11 cellular contexts compared by ENCODE assay signal in genomic region chr16:9966569-9967157, GRCh38.
A peak's percentile ranks its signal among the peaks of the same experiment; 100 is the strongest.
DNase-seq lines count a peak whose midpoint lies in the region; ATAC-seq and TF ChIP-seq lines count a peak whose summit lies in the region.
"Had no signal": no experiment of that assay in that cellular context is flagged by ENCODE, and none has a peak within 500 bp of the region (broad histone marks: within the 10 kb centered on the region; RNA-seq: fewer than 3 reads in every experiment).

No MANE protein-coding gene starts in this region.

- H3K9me3 ChIP-seq in heart right ventricle, result peaks cover 0 to 3% (median 0%) of the 10 kb centered on the region in 11 donors
- H3K9me3 ChIP-seq: tibial artery had no signal

- TF ChIP-seq CTCF in heart right ventricle (IDR thresholded peaks at IDR 0.05), result no peak
- no peak for TF ChIP-seq CTCF in chondrocyte (IDR thresholded peaks at IDR 0.05)

- H3K27me3 ChIP-seq in heart right ventricle, result no peaks in the 10 kb centered on the region
- H3K27me3 ChIP-seq: heart left ventricle, tibial artery had no signal

- intact Hi-C loops in heart right ventricle (cut with DNase I), result no loop called here

- ATAC-seq in GM18861 (IDR thresholded peaks at IDR 0.05; ENCODE audit: unreplicated experiment) (peak; percentile 86), HG03066 (IDR thresholded peaks at IDR 0.05; ENCODE audit: low read depth, unreplicated experiment) (peak; percentile 87), heart right ventricle (no peak)
- ATAC-seq: heart left ventricle had no signal

- H3K27ac Mint-ChIP-seq in chondrocyte (ENCODE audit: unreplicated experiment), result no peak overlapping the region
- H3K27ac Mint-ChIP-seq: activated CD4-positive, alpha-beta T cell treated with anti-CD3 and anti-CD28 coated beads, Interleukin-2, amount 10 ng/mL, durations not matched to agents 7 days and 5 days had no signal

- peaks cover 21% of the 10 kb centered on the region for H3K9me3 Mint-ChIP-seq in chondrocyte (ENCODE audit: low read depth)

- H3K4me3 ChIP-seq in heart right ventricle, result no peak overlapping the region
- H3K4me3 ChIP-seq: heart left ventricle, tibial artery had no signal

- no peaks in the 10 kb centered on the region for H3K36me3 ChIP-seq in heart right ventricle
- H3K36me3 ChIP-seq: heart left ventricle, tibial artery had no signal

- in situ Hi-C loops in G401 (cut with HindIII; ENCODE audit: low sequenced_read_pairs), result no loop called here

- no peaks in the 10 kb centered on the region for H3K36me3 Mint-ChIP-seq in chondrocyte (ENCODE audit: low read depth)

- no peaks in the 10 kb centered on the region for H3K4me1 Mint-ChIP-seq in chondrocyte (ENCODE audit: low read depth)
- H3K4me1 Mint-ChIP-seq: activated CD4-positive, alpha-beta T cell treated with anti-CD3 and anti-CD28 coated beads, Interleukin-2, amount 10 ng/mL, durations not matched to agents 7 days and 5 days had no signal

- no peaks in the 10 kb centered on the region for H3K4me1 ChIP-seq in heart right ventricle
- H3K4me1 ChIP-seq: heart left ventricle, tibial artery had no signal

- no peak overlapping the region for H3K27ac ChIP-seq in heart right ventricle
- H3K27ac ChIP-seq: heart left ventricle, tibial artery had no signal

- H3K4me3 Mint-ChIP-seq in chondrocyte (ENCODE audit: unreplicated experiment), result no peak overlapping the region
- H3K4me3 Mint-ChIP-seq: activated CD4-positive, alpha-beta T cell treated with anti-CD3 and anti-CD28 coated beads, Interleukin-2, amount 10 ng/mL, durations not matched to agents 7 days and 5 days had no signal

- 77 to 82% methylated on average over 9 of the region's 9 CpGs for WGBS in heart right ventricle, 2 donors

- peak; percentile 25 for DNase-seq in EH (ENCODE audit: low read depth)
- peak; percentile 32 for DNase-seq in astrocyte of the hippocampus (ENCODE audit: low read depth, low spot score)
- no peak for DNase-seq in T1000 (lab: John Stamatoyannopoulos, UW)
- DNase-seq in G401 (ENCODE audit: low spot score), result no peak
- no peak for DNase-seq in heart right ventricle
- no peak for DNase-seq in chondrocyte (ENCODE audit: low spot score)
- DNase-seq: activated CD4-positive, alpha-beta T cell treated with anti-CD3 and anti-CD28 coated beads, Interleukin-2, amount 10 ng/mL, durations not matched to agents 7 days and 5 days; heart left ventricle; tibial artery had no signal

- no peaks in the 10 kb centered on the region for H3K27me3 Mint-ChIP-seq in chondrocyte (ENCODE audit: low read depth)
- H3K27me3 Mint-ChIP-seq: activated CD4-positive, alpha-beta T cell treated with anti-CD3 and anti-CD28 coated beads, Interleukin-2, amount 10 ng/mL, durations not matched to agents 7 days and 5 days had no signal

Comparison
In these comparisons a context has a peak if more than half of its experiments do, and no peak if none do; other contexts are left out.
1. DNase-seq: peak in EH (single experiment) and astrocyte of the hippocampus (single experiment); none in T1000 (single experiment), G401 (single experiment), heart right ventricle (0 of 2) and chondrocyte (single experiment).
2. ATAC-seq: peak in GM18861 (single experiment) and HG03066 (single experiment); none in heart right ventricle (0 of 8).